ENCODE assay signal across 23 cellular contexts in the genomic region with DNA sequence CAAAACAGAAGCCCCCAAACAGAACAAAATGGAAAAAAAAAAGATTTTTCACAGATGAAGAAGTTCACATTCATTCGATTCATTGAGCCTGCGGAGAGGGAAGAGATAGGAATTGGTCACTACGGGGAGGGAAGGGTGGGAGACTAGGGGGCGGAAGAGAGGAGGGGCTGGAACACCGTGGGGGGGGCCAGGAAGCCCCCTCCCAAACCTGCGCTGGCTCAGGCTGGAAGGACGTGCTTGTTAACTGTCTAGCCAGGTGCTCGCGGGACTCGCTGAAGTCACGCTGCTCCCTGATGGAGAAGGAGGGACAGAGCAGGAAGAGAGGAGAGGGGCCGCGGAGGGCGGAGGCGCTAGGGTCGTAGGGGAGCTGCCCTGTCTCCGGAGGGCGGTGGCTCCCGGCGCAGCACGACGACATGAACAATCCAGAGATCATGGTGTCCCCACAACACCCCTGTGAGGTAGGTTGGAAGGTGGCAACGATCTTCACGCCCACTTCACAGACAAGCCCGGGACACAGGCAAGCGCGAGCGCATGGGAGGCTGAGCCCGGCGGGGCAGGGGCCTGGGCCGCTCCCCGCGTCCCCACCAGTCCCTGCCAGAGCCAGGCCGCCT. TPM values are rescaled to one million over a fixed set of nuclear protein-coding genes. Genes with fewer than 3 reads are reported as not detected.
DNase-seq lines count a peak whose midpoint lies in the region; ATAC-seq and TF ChIP-seq lines count a peak whose summit lies in the region.
"Had no signal": no experiment of that assay in that cellular context is flagged by ENCODE, and none has a peak within 500 bp of the region (broad histone marks: within the 10 kb centered on the region; RNA-seq: fewer than 3 reads in every experiment).

No MANE protein-coding gene starts in this region.

- H4K20me1 ChIP-seq in Karpas-422 (ENCODE audit: insufficient read depth, low read depth, low read length): peaks cover 22% of the 10 kb centered on the region; the same call in 1 of the 2 replicates

- H3K9me3 ChIP-seq in Karpas-422 (ENCODE audit: low read length): no peaks in the 10 kb centered on the region
- no peaks in the 10 kb centered on the region for H3K9me3 ChIP-seq in esophagus muscularis mucosa
- no peaks in the 10 kb centered on the region for H3K9me3 ChIP-seq in neuronal stem cell (replicated peaks in 1 of 2; ENCODE audit: control insufficient read depth in 2 of 2, insufficient read depth in 1 of 2, low read depth in 1 of 2, low read length in 2 of 2)
- H3K9me3 ChIP-seq in gastrocnemius medialis: no peaks in the 10 kb centered on the region
- H3K9me3 ChIP-seq: neutrophil, Peyer's patch had no signal

- DNase-seq in GM13977 (ENCODE audit: low spot score): peak; percentile 14
- peak; percentile 29 for DNase-seq in Karpas-422
- DNase-seq in esophagus muscularis mucosa (ENCODE audit: extremely low spot score): no peak
- DNase-seq in neuronal stem cell (ENCODE audit: low spot score): no peak
- no peak for DNase-seq in NCI-H1417 treated with DMSO at 0.1 percent for 48 hours (lab: John Stamatoyannopoulos, UW)
- no peak for DNase-seq in gastrocnemius medialis
- DNase-seq in effector memory CD8-positive, alpha-beta T cell: no peak
- no peak for DNase-seq in HuH-7.5 (ENCODE audit: low spot score)
- DNase-seq: activated B cell treated with CpG ODN at 0.5 μM for 24 hours; activated CD4-positive, alpha-beta memory T cell treated with anti-CD3 and anti-CD28 coated beads for 36 hours; activated gamma-delta T cell; activated T-cell treated with anti-CD3 and anti-CD28 coated beads for 4 hours; left ventricle myocardium superior; NCI-H1048; NCI-H2029; NCI-H446 treated with DMSO at 0.1 percent for 48 hours; Peyer's patch; T-helper 2 cell had no signal

- H2BK120ac ChIP-seq in neuronal stem cell (ENCODE audit: low read depth, low read length): no peak overlapping the region

- H3K4me1 ChIP-seq in Karpas-422 (ENCODE audit: low read length) (no peaks in the 10 kb centered on the region), esophagus muscularis mucosa (peaks cover 0 to 30% (median 22%) of the 10 kb centered on the region in 4 donors), neuronal stem cell (ENCODE audit: control insufficient read depth in 2 of 2, insufficient read depth in 1 of 2, low read depth in 1 of 2, low read length in 2 of 2) (no peaks in the 10 kb centered on the region), gastrocnemius medialis (no peaks in the 10 kb centered on the region)

- no peak overlapping the region for H3K4me3 Mint-ChIP-seq in effector memory CD8-positive, alpha-beta T cell
- H3K4me3 Mint-ChIP-seq: activated B cell treated with CpG ODN at 0.5 μM for 24 hours; activated CD4-positive, alpha-beta memory T cell treated with anti-CD3 and anti-CD28 coated beads for 36 hours had no signal

- H3K9me2 ChIP-seq in Karpas-422 (replicated peaks; ENCODE audit: insufficient read depth, low read length): no peaks in the 10 kb centered on the region

- H3K4me2 ChIP-seq in Karpas-422 (ENCODE audit: low read depth, low read length, poor library complexity, severe bottlenecking) (no peak overlapping the region), neuronal stem cell (ENCODE audit: insufficient read depth, low read length, poor library complexity, severe bottlenecking) (no peak overlapping the region)

- WGBS in esophagus muscularis mucosa: 73% methylated on average over 31 of the region's 34 CpGs
- no CpG with 5 or more reads among the region's 34 CpGs for WGBS in neuronal stem cell (ENCODE audit: extremely low coverage in 2 of 2, insufficient read length in 2 of 2, insufficient replicate concordance in 1 of 2), 2 donors

- H3K36me3 ChIP-seq in Karpas-422 (ENCODE audit: insufficient read depth, low read length) (peaks cover 8% of the 10 kb centered on the region), esophagus muscularis mucosa (peaks cover 51 to 57% (median 54%) of the 10 kb centered on the region in 4 donors), neuronal stem cell (replicated peaks in 1 of 2; ENCODE audit: control insufficient read depth in 2 of 2, insufficient read depth in 2 of 2, low read length in 2 of 2) (peaks cover 46 to 67% of the 10 kb centered on the region in 2 donors), gastrocnemius medialis (peaks cover 0 to 54% of the 10 kb centered on the region in 2 donors)

- peak overlapping the region; percentile 87 for H3K23ac ChIP-seq in neuronal stem cell (ENCODE audit: low read depth, low read length, poor library complexity)

- H3K4me3 ChIP-seq in Karpas-422 (ENCODE audit: low read length): no peak overlapping the region
- no peak overlapping the region for H3K4me3 ChIP-seq in esophagus muscularis mucosa
- no peak overlapping the region for H3K4me3 ChIP-seq in neuronal stem cell (ENCODE audit: low read length in 2 of 2)
- no peak overlapping the region for H3K4me3 ChIP-seq in gastrocnemius medialis
- H3K4me3 ChIP-seq: Peyer's patch had no signal

- peaks cover 53% of the 10 kb centered on the region for H3K36me3 Mint-ChIP-seq in effector memory CD8-positive, alpha-beta T cell (ENCODE audit: insufficient read depth)

- H3K18ac ChIP-seq in neuronal stem cell (ENCODE audit: low read length): no peak overlapping the region

- H3K9ac ChIP-seq in Karpas-422 (ENCODE audit: low read length): no peak overlapping the region
- no peak overlapping the region for H3K9ac ChIP-seq in neuronal stem cell (ENCODE audit: low read depth, low read length, poor library complexity)

- H2BK5ac ChIP-seq in neuronal stem cell (ENCODE audit: low read length): no peak overlapping the region

- H3K79me2 ChIP-seq in Karpas-422 (ENCODE audit: low read length): no peaks in the 10 kb centered on the region

- peak overlapping the region in 1 of 2 donors; percentile 46 for H3K27ac Mint-ChIP-seq in effector memory CD8-positive, alpha-beta T cell
- H3K27ac Mint-ChIP-seq: activated B cell treated with CpG ODN at 0.5 μM for 24 hours; activated CD4-positive, alpha-beta memory T cell treated with anti-CD3 and anti-CD28 coated beads for 36 hours had no signal

- H2BK12ac ChIP-seq in neuronal stem cell (ENCODE audit: low read length): no peak overlapping the region

- peaks cover 33% of the 10 kb centered on the region for H3K79me1 ChIP-seq in neuronal stem cell (ENCODE audit: low read depth, low read length)

- no peak overlapping the region for H3K14ac ChIP-seq in neuronal stem cell (ENCODE audit: low read length)

- H3K27ac ChIP-seq in Karpas-422 (ENCODE audit: low read length) (no peak overlapping the region), esophagus muscularis mucosa (replicated peaks in 1 of 4) (peak overlapping the region; percentile 12 to 53 (median 42)), neuronal stem cell (replicated peaks; ENCODE audit: low read length) (no peak overlapping the region), gastrocnemius medialis (no peak overlapping the region)
- H3K27ac ChIP-seq: neutrophil, Peyer's patch had no signal

- intact Hi-C loops in esophagus muscularis mucosa (cut with DNase I) (no loop called here), gastrocnemius medialis (cut with DNase I; ENCODE audit: low total_unique reads) (no loop called here)

- H2AK5ac ChIP-seq in neuronal stem cell (ENCODE audit: low read depth, low read length): no peak overlapping the region

- no peak for TF ChIP-seq EP300 in esophagus muscularis mucosa (IDR thresholded peaks at IDR 0.05)

- ATAC-seq in gastrocnemius medialis: no peak
- no peak for ATAC-seq in effector memory CD8-positive, alpha-beta T cell (replicated peaks)
- ATAC-seq: left ventricle myocardium superior had no signal

- TF ChIP-seq POLR2A in esophagus muscularis mucosa (IDR thresholded peaks at IDR 0.05; ENCODE audit: low read depth) (no peak), gastrocnemius medialis (IDR thresholded peaks at IDR 0.05) (no peak)

- H3K4ac ChIP-seq in neuronal stem cell (ENCODE audit: low read length): no peak overlapping the region

- no peak overlapping the region for H4K8ac ChIP-seq in neuronal stem cell (ENCODE audit: low read depth, low read length)

- H2AFZ ChIP-seq in Karpas-422 (ENCODE audit: low read length) (no peak overlapping the region), neuronal stem cell (ENCODE audit: low read length) (no peak overlapping the region)

- no peaks in the 10 kb centered on the region for H3K9me3 Mint-ChIP-seq in effector memory CD8-positive, alpha-beta T cell
- H3K9me3 Mint-ChIP-seq: activated B cell treated with CpG ODN at 0.5 μM for 24 hours; activated CD4-positive, alpha-beta memory T cell treated with anti-CD3 and anti-CD28 coated beads for 36 hours had no signal

- no peak overlapping the region for H2BK15ac ChIP-seq in neuronal stem cell (ENCODE audit: low read length)

- no peak overlapping the region for H4K91ac ChIP-seq in neuronal stem cell (ENCODE audit: low read depth, low read length, poor library complexity)

- no peaks in the 10 kb centered on the region for H3K4me1 Mint-ChIP-seq in effector memory CD8-positive, alpha-beta T cell (ENCODE audit: low read depth in 2 of 2)
- H3K4me1 Mint-ChIP-seq: activated B cell treated with CpG ODN at 0.5 μM for 24 hours had no signal

- H3K27me3 ChIP-seq in Karpas-422 (ENCODE audit: low read length): no peaks in the 10 kb centered on the region
- no peaks in the 10 kb centered on the region for H3K27me3 ChIP-seq in esophagus muscularis mucosa
- no peaks in the 10 kb centered on the region for H3K27me3 ChIP-seq in neuronal stem cell (ENCODE audit: control insufficient read depth in 3 of 3, insufficient read depth in 3 of 3, low read depth in 1 of 3, low read length in 3 of 3)
- H3K27me3 ChIP-seq in gastrocnemius medialis: no peaks in the 10 kb centered on the region
- H3K27me3 ChIP-seq: neutrophil, Peyer's patch had no signal

- no peaks in the 10 kb centered on the region for H3K27me3 Mint-ChIP-seq in effector memory CD8-positive, alpha-beta T cell
- H3K27me3 Mint-ChIP-seq: activated B cell treated with CpG ODN at 0.5 μM for 24 hours; activated CD4-positive, alpha-beta memory T cell treated with anti-CD3 and anti-CD28 coated beads for 36 hours had no signal

- in situ Hi-C loops in GM13977 (cut with MboI; ENCODE audit: low pct_unique_long_range_greater_than_20kb, low sequenced_read_pairs, unreplicated experiment) (no loop called here), gastrocnemius medialis (cut with MboI; ENCODE audit: low sequenced_read_pairs in 4 of 4) (no loop called here)

- TF ChIP-seq CTCF in GM13977 (IDR thresholded peaks at IDR 0.05; ENCODE audit: extremely low read depth, insufficient read depth, missing control alignments): no peak
- no peak for TF ChIP-seq CTCF in esophagus muscularis mucosa (IDR thresholded peaks at IDR 0.05)
- no peak for TF ChIP-seq CTCF in gastrocnemius medialis (IDR thresholded peaks at IDR 0.05 in 4 of 5, conservative IDR thresholded peaks at IDR 0.05 in 1 of 5)

RNA-seq across cellular contexts. Expression of gene KHSRP, which starts 10.5 kb away (rescaled TPM):
- total RNA-seq in Karpas-422 (2014; rRNA removed; shearing (Covaris generic); ENCODE audit: low replicate concordance): 94.5 and 217 TPM in 2 replicates
- total RNA-seq in esophagus muscularis mucosa: 100 to 1,000 TPM; 105 to 202 (median 148) TPM
- polyA plus RNA-seq in neuronal stem cell (2013, experiment 1 of 2): 303 TPM
- polyA plus RNA-seq in neuronal stem cell (2013, experiment 2 of 2): 310 TPM
- 100 to 1,000 TPM in 1 of 4 donors, 10 to 100 TPM in 3; 49.1 to 124 (median 85.6) TPM for total RNA-seq in gastrocnemius medialis

RNA-seq across cellular contexts. Expression of gene SLC25A41, which starts 19.4 kb away (rescaled TPM):
- 1.4 TPM in 1 of 2 replicates, not detected in the other for total RNA-seq in Karpas-422 (2014; rRNA removed; shearing (Covaris generic); ENCODE audit: low replicate concordance)
- 1 to 10 TPM in 1 of 4 donors, under 1 TPM in 2, not detected in 1; 0.32 to 2.4 (median 0.66) TPM for total RNA-seq in esophagus muscularis mucosa
- 0.42 TPM for polyA plus RNA-seq in neuronal stem cell (2013, experiment 1 of 2)
- 0.47 TPM for polyA plus RNA-seq in neuronal stem cell (2013, experiment 2 of 2)
- total RNA-seq in gastrocnemius medialis: under 1 TPM in 1 of 4 donors, not detected in 3; 0.42 TPM
- total RNA-seq: activated CD4-positive, alpha-beta memory T cell treated with anti-CD3 and anti-CD28 coated beads for 36 hours; H4; LHCN-M2; mononuclear cell; subcutaneous adipose tissue had no signal

RNA-seq across cellular contexts. Expression of gene GTF2F1, which starts 21.2 kb away (rescaled TPM):
- total RNA-seq in Karpas-422 (2014; rRNA removed; shearing (Covaris generic); ENCODE audit: low replicate concordance): 18.2 and 35.4 TPM in 2 replicates
- 10 to 100 TPM; 43.6 to 61.0 (median 56.8) TPM for total RNA-seq in esophagus muscularis mucosa
- 70.8 TPM for polyA plus RNA-seq in neuronal stem cell (2013, experiment 1 of 2)
- polyA plus RNA-seq in neuronal stem cell (2013, experiment 2 of 2): 70.1 TPM
- 10 to 100 TPM; 11.4 to 34.8 (median 22.4) TPM for total RNA-seq in gastrocnemius medialis

RNA-seq across cellular contexts. Expression of gene PSPN, which starts 38.4 kb away (rescaled TPM):
- 0.76 and 1.0 TPM in 2 replicates for total RNA-seq in Karpas-422 (2014; rRNA removed; shearing (Covaris generic); ENCODE audit: low replicate concordance)
- 1 to 10 TPM; 1.3 to 3.7 (median 2.4) TPM for total RNA-seq in esophagus muscularis mucosa
- polyA plus RNA-seq in neuronal stem cell (2013, experiment 1 of 2): 1.7 TPM
- polyA plus RNA-seq in neuronal stem cell (2013, experiment 2 of 2): 1.6 TPM
- total RNA-seq in gastrocnemius medialis: under 1 TPM; 0.15 to 0.75 (median 0.43) TPM

RNA-seq across cellular contexts. Expression of gene ALKBH7, which starts 41.5 kb away (rescaled TPM):
- total RNA-seq in Karpas-422 (2014; rRNA removed; shearing (Covaris generic); ENCODE audit: low replicate concordance): 94.7 and 95.7 TPM in 2 replicates
- total RNA-seq in esophagus muscularis mucosa (100 to 1,000 TPM in 1 of 4 donors, 10 to 100 TPM in 3; 55.2 to 109 (median 71.8) TPM), gastrocnemius medialis (100 to 1,000 TPM in 1 of 4 donors, 10 to 100 TPM in 3; 42.2 to 112 (median 90.4) TPM)
- 79.0 TPM for polyA plus RNA-seq in neuronal stem cell (2013, experiment 1 of 2)
- 74.8 TPM for polyA plus RNA-seq in neuronal stem cell (2013, experiment 2 of 2)

Comparison
In these comparisons a context has a peak if more than half of its experiments do, and no peak if none do; other contexts are left out.
1. DNase-seq: peak in GM13977 (single experiment) and Karpas-422 (single experiment); none in esophagus muscularis mucosa (single experiment), neuronal stem cell (single experiment), NCI-H1417 treated with DMSO at 0.1 percent for 48 hours (single experiment), gastrocnemius medialis (0 of 2), effector memory CD8-positive, alpha-beta T cell (0 of 3) and HuH-7.5 (single experiment).
2. H3K27ac ChIP-seq: peak in esophagus muscularis mucosa (4 of 4); none in Karpas-422 (single experiment), neuronal stem cell (single experiment) and gastrocnemius medialis (0 of 4).